In genomic region chr19:57063070-57063469, GRCh38 we compare ENCODE assay signal across 38 cellular contexts. TPM values are rescaled to one million over a fixed set of nuclear protein-coding genes. Genes with fewer than 3 reads are reported as not detected.
"Had no signal": no experiment of that assay in that cellular context is flagged by ENCODE, and none has a peak within 500 bp of the region (broad histone marks: within the 10 kb centered on the region; RNA-seq: fewer than 3 reads in every experiment).

No MANE protein-coding gene starts in this region.

- DNase-seq: Karpas-422, Kasumi-1, MG63, MM.1S, MV-4-11, NCI-H1048, NCI-H1092, NCI-H1092 treated with DMSO at 0.1 percent for 48 hours, NCI-H1105, NCI-H1105 treated with DMSO at 0.1 percent for 48 hours, NCI-H1417, NCI-H1417 treated with DMSO at 0.1 percent for 48 hours, NCI-H1436, NCI-H1436 treated with DMSO at 0.1 percent for 48 hours, NCI-H146, NCI-H1694, NCI-H1694 treated with DMSO at 0.1 percent for 48 hours, NCI-H187, NCI-H187 treated with DMSO at 0.1 percent for 48 hours, NCI-H1930, NCI-H2029, NCI-H2029 treated with DMSO at 0.1 percent for 48 hours, NCI-H2081, NCI-H2081 treated with DMSO at 0.1 percent for 48 hours, NCI-H2107, NCI-H2171, NCI-H2171 treated with DMSO at 0.1 percent for 48 hours, NCI-H2227 treated with DMSO at 0.1 percent for 48 hours, NCI-H226, NCI-H345, NCI-H446, NCI-H446 treated with DMSO at 0.1 percent for 48 hours, NCI-H510A, NCI-H510A treated with DMSO at 0.1 percent for 48 hours had no signal

- H3K36me3 ChIP-seq: MG63 had no signal

- H3K9me3 ChIP-seq: MG63 had no signal

- H3K27me3 ChIP-seq: MG63 had no signal

- H3K4me3 ChIP-seq: MG63 had no signal

RNA-seq across cellular contexts. Expression of gene USP29, which starts 56.7 kb away (rescaled TPM):
- total RNA-seq: LHCN-M2, M059J, MCF 10A, NCI-H460 had no signal
